Comparison of ENCODE assay signal across 29 cellular contexts in the genomic region with DNA sequence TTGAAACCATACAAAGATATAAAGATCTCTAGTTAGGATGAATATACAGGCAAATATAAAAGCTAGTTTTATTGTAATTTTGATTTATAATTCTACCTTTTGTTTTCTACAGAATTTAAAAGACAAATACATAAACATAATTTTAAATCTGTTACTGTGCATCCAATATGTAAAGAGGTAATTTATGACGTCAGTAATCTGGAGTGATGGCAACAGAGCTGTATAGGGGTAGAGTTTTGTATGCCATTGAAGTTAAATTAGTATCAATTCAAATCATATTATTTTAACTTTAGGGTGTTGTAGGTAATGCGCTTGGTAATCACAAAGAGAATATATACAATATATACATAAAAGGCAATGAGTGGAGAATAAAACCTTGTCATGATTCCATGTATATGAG.
"Had no signal": no experiment of that assay in that cellular context is flagged by ENCODE, and none has a peak within 500 bp of the region (broad histone marks: within the 10 kb centered on the region; RNA-seq: fewer than 3 reads in every experiment).

No MANE protein-coding gene starts in this region.

- H3K4me1 ChIP-seq: stomach, suprapubic skin, testis, thyroid gland, tibial artery, tibial nerve, transverse colon, upper lobe of left lung, upper lobe of right lung, uterus, vagina had no signal

- H3K27me3 Mint-ChIP-seq: stimulated activated memory B cell treated with anti-CD40 and anti-IgM and Interleukin-4, amounts not matched to agents 10 μg/mL and 1 μg/mL and 100 μg/mL, for 72 hours; stimulated activated naive CD8-positive, alpha-beta T cell treated with anti-CD3 and anti-CD28 coated beads, Interleukin-15, amount 100 ng/mL, for 72 hours; stimulated activated naive CD8-positive, alpha-beta T cell treated with anti-CD3 and anti-CD28 coated beads, Interleukin-15, Interleukin-2, amounts not matched to agents 100 ng/mL and 50 ng/mL, for 24 hours; type B pancreatic cell had no signal

- H3K27ac ChIP-seq: stomach, suprapubic skin, testis, thoracic aorta, thyroid gland, tibial artery, tibial nerve, transverse colon, upper lobe of left lung, upper lobe of right lung, uterus, vagina had no signal

- H3K4me3 ChIP-seq: stomach, suprapubic skin, testis, thoracic aorta, thyroid gland, tibial artery, tibial nerve, transverse colon, upper lobe of left lung, upper lobe of right lung, uterus, vagina had no signal

- FAIRE-seq: urothelium cell line had no signal

- DNase-seq: stimulated activated CD4-positive, alpha-beta T cell treated with anti-CD3 and anti-CD28 coated beads, Interleukin-2, amount 100 ng/mL, for 48 hours; stimulated activated CD4-positive, alpha-beta T cell treated with anti-CD3 and anti-CD28 coated beads, Interleukin-4, amount 100 ng/mL, for 1 hour; stimulated activated CD4-positive, alpha-beta T cell treated with anti-CD3 and anti-CD28 coated beads, Interleukin-4, amount 100 ng/mL, for 24 hours; stimulated activated CD4-positive, alpha-beta T cell treated with anti-CD3 and anti-CD28 coated beads, Interleukin-4, amount 100 ng/mL, for 4 hours; stimulated activated CD8-positive, alpha-beta memory T cell treated with anti-CD3 and anti-CD28 coated beads, Interleukin-4, amount 100 ng/mL, for 48 hours; stimulated activated naive B cell treated with anti-CD40 and anti-IgM and Interleukin-4, amounts not matched to agents 10 μg/mL and 1 μg/mL and 100 μg/mL, for 72 hours; stimulated activated naive CD4-positive, alpha-beta T cell; stimulated activated naive CD4-positive, alpha-beta T cell treated with Interleukin-2 at 50 U/mL for 16 hours; stimulated activated naive CD8-positive, alpha-beta T cell treated with anti-CD3 and anti-CD28 coated beads, Interleukin-15, amount 100 ng/mL, for 72 hours; stimulated activated naive CD8-positive, alpha-beta T cell treated with anti-CD3 and anti-CD28 coated beads, Interleukin-15, Interleukin-2, amounts not matched to agents 100 U/mL and 50 U/mL, for 24 hours; stomach; substantia nigra; testis; thyroid gland; tibial artery; transverse colon; trophoblast cell; upper lobe of left lung; upper lobe of right lung; uterus had no signal

- H3K27ac Mint-ChIP-seq: stimulated activated effector memory CD8-positive, alpha-beta T cell treated with anti-CD3 and anti-CD28 coated beads, Interleukin-12 subunit alpha, Interleukin-12 subunit beta, amount 100 ng/mL, for 72 hours; stimulated activated memory B cell treated with anti-CD40 and anti-IgM and Interleukin-4, amounts not matched to agents 10 μg/mL and 1 μg/mL and 100 μg/mL, for 72 hours; stimulated activated naive B cell treated with anti-CD40 and anti-IgM and Interleukin-4, amounts not matched to agents 10 μg/mL and 1 μg/mL and 100 μg/mL, for 72 hours; stimulated activated naive CD8-positive, alpha-beta T cell treated with anti-CD3 and anti-CD28 coated beads, Interleukin-15, amount 100 ng/mL, for 72 hours; stimulated activated naive CD8-positive, alpha-beta T cell treated with anti-CD3 and anti-CD28 coated beads, Interleukin-15, Interleukin-2, amounts not matched to agents 100 ng/mL and 50 ng/mL, for 24 hours; type B pancreatic cell had no signal

- H3K4me3 Mint-ChIP-seq: stimulated activated effector memory CD8-positive, alpha-beta T cell treated with anti-CD3 and anti-CD28 coated beads, Interleukin-12 subunit alpha, Interleukin-12 subunit beta, amount 100 ng/mL, for 72 hours; stimulated activated memory B cell treated with anti-CD40 and anti-IgM and Interleukin-4, amounts not matched to agents 10 μg/mL and 1 μg/mL and 100 μg/mL, for 72 hours; stimulated activated naive B cell treated with anti-CD40 and anti-IgM and Interleukin-4, amounts not matched to agents 10 μg/mL and 1 μg/mL and 100 μg/mL, for 72 hours; stimulated activated naive CD8-positive, alpha-beta T cell treated with anti-CD3 and anti-CD28 coated beads, Interleukin-15, Interleukin-2, amounts not matched to agents 100 ng/mL and 50 ng/mL, for 24 hours; type B pancreatic cell had no signal

- H3K9me3 ChIP-seq: testis, thyroid gland, upper lobe of left lung, upper lobe of right lung, uterus, vagina had no signal

- H3K36me3 ChIP-seq: stomach, suprapubic skin, thoracic aorta, thyroid gland, tibial artery, tibial nerve, transverse colon, upper lobe of left lung, upper lobe of right lung, uterus, vagina had no signal

- H3K27me3 ChIP-seq: stomach, suprapubic skin, testis, thyroid gland, tibial artery, tibial nerve, transverse colon, upper lobe of left lung, upper lobe of right lung, uterus, vagina had no signal

- H3K36me3 Mint-ChIP-seq: stimulated activated effector memory CD8-positive, alpha-beta T cell treated with anti-CD3 and anti-CD28 coated beads, Interleukin-12 subunit alpha, Interleukin-12 subunit beta, amount 100 ng/mL, for 72 hours; stimulated activated memory B cell treated with anti-CD40 and anti-IgM and Interleukin-4, amounts not matched to agents 10 μg/mL and 1 μg/mL and 100 μg/mL, for 72 hours; type B pancreatic cell had no signal

- ATAC-seq: stimulated activated effector memory CD8-positive, alpha-beta T cell treated with anti-CD3 and anti-CD28 coated beads, Interleukin-12 subunit alpha, Interleukin-12 subunit beta, amount 100 ng/mL, for 72 hours; stimulated activated memory B cell treated with anti-CD40 and anti-IgM and Interleukin-4, amounts not matched to agents 10 μg/mL and 1 μg/mL and 100 μg/mL, for 72 hours; stimulated activated naive B cell treated with anti-CD40 and anti-IgM and Interleukin-4, amounts not matched to agents 10 μg/mL and 1 μg/mL and 100 μg/mL, for 72 hours; stimulated activated naive CD8-positive, alpha-beta T cell treated with anti-CD3 and anti-CD28 coated beads, Interleukin-15, amount 100 ng/mL, for 72 hours; stimulated activated naive CD8-positive, alpha-beta T cell treated with anti-CD3 and anti-CD28 coated beads, Interleukin-15, Interleukin-2, amounts not matched to agents 100 U/mL and 50 U/mL, for 24 hours; upper lobe of right lung had no signal

- H3K4me1 Mint-ChIP-seq: stimulated activated effector memory CD8-positive, alpha-beta T cell treated with anti-CD3 and anti-CD28 coated beads, Interleukin-12 subunit alpha, Interleukin-12 subunit beta, amount 100 ng/mL, for 72 hours; stimulated activated memory B cell treated with anti-CD40 and anti-IgM and Interleukin-4, amounts not matched to agents 10 μg/mL and 1 μg/mL and 100 μg/mL, for 72 hours; stimulated activated naive B cell treated with anti-CD40 and anti-IgM and Interleukin-4, amounts not matched to agents 10 μg/mL and 1 μg/mL and 100 μg/mL, for 72 hours; stimulated activated naive CD8-positive, alpha-beta T cell treated with anti-CD3 and anti-CD28 coated beads, Interleukin-15, amount 100 ng/mL, for 72 hours had no signal
